8 cellular contexts compared by ENCODE assay signal in the genomic region with DNA sequence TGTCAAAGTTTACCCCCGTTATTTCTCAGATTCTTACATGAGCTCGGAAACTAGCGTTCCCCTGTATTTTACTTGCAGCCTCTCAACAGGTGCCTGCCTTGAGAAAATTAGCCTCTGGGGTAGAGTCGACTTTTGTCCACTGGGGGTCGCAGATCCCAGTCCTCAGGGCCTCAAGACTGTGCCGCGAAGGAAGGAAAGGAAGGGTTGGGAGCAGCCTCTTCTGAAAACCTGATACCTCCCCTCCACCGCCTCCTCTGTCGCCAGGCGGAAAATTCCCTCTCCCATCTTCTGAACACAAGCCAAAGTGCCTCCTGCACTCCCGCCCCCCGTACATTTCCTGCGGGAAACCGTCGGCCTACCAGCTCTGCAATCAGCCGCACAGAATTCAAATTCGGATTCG. TPM values are rescaled to one million over a fixed set of nuclear protein-coding genes. Genes with fewer than 3 reads are reported as not detected.
DNase-seq lines count a peak whose midpoint lies in the region; ATAC-seq and TF ChIP-seq lines count a peak whose summit lies in the region.

No MANE protein-coding gene starts in this region.

- peaks cover 8% of the 10 kb centered on the region for H3K36me3 Mint-ChIP-seq in activated naive CD4-positive, alpha-beta T cell treated with anti-CD3 and anti-CD28 coated beads for 36 hours (ENCODE audit: low read depth)

- in situ Hi-C loops in IMR-90 (cut with MboI; ENCODE audit: low sequenced_read_pairs) = loop anchor here (5.0 kb wide), 1 partner anchor 71 kb away; no protein-coding TSS in a partner anchor

- no peak for TF ChIP-seq POLR2A in IMR-90 (IDR thresholded peaks at IDR 0.05; ENCODE audit: low read depth, low read length)

- dilution Hi-C loops in IMR-90 (cut with HindIII; ENCODE audit: low sequenced_read_pairs, unreplicated experiment) = no loop called here

- no peak overlapping the region for H2BK15ac ChIP-seq in IMR-90 (ENCODE audit: low read depth, low read length)

- H3K79me2 ChIP-seq in OCI-LY3 (ENCODE audit: low read length) = no peaks in the 10 kb centered on the region

- no peak overlapping the region for H3K18ac ChIP-seq in IMR-90 (ENCODE audit: low read depth, low read length)

- no peak overlapping the region for H4K91ac ChIP-seq in IMR-90 (ENCODE audit: insufficient read depth, low read depth, low read length)

- H2BK5ac ChIP-seq in IMR-90 (ENCODE audit: low read depth, low read length, poor library complexity, severe bottlenecking) = no peak overlapping the region

- H2AK9ac ChIP-seq in IMR-90 (replicated peaks; ENCODE audit: low read depth, low read length, poor library complexity) = no peak overlapping the region

- H3K9me3 ChIP-seq in IMR-90 (ENCODE audit: control insufficient read depth, insufficient read depth, low read length) (no peaks in the 10 kb centered on the region), OCI-LY3 (ENCODE audit: insufficient read depth, low read length) (no peaks in the 10 kb centered on the region), upper lobe of right lung (no peaks in the 10 kb centered on the region)

- H3K36me3 ChIP-seq in IMR-90 (ENCODE audit: control insufficient read depth, insufficient read depth, low read length) = no peaks in the 10 kb centered on the region
- H3K36me3 ChIP-seq in OCI-LY3 (replicated peaks; ENCODE audit: low read depth, low read length) = no peaks in the 10 kb centered on the region
- H3K36me3 ChIP-seq in upper lobe of right lung = no peaks in the 10 kb centered on the region

- intact Hi-C loops in IMR-90 (cut with micrococcal nuclease) (loop anchor here (1.0 to 5.0 kb wide), 2 partner anchors 73 to 231 kb away; partner anchors contain the start of gene MORF4L2), upper lobe of right lung (cut with DNase I) (no loop called here)
- intact Hi-C loops in activated naive CD4-positive, alpha-beta T cell treated with anti-CD3 and anti-CD28 coated beads for 36 hours (cut with micrococcal nuclease) = loop anchor here (1.0 to 5.0 kb wide), 6 partner anchors 14 to 289 kb away; partner anchors contain the start of genes SLC25A53, TCEAL1 and ZCCHC18

- H3K9me3 Mint-ChIP-seq in activated naive CD4-positive, alpha-beta T cell treated with anti-CD3 and anti-CD28 coated beads for 36 hours = no peaks in the 10 kb centered on the region

- peak; percentile 22; the same call in 1 of the 2 replicates for TF ChIP-seq RAD21 in IMR-90 (IDR thresholded peaks at IDR 0.05; ENCODE audit: low read length)

- no CpG with 5 or more reads among the region's 18 CpGs for WGBS in IMR-90 (ENCODE audit: extremely low coverage in 2 of 2, insufficient read length in 1 of 2), 2 experiments

- H2BK120ac ChIP-seq in IMR-90 (ENCODE audit: low read depth, low read length) = no peak overlapping the region

- DNase-seq in AML-193 (lab: John Stamatoyannopoulos, UW) (peak; percentile 5 to 17), IMR-90 (peak; percentile 68), globus pallidus (ENCODE audit: low spot score) (peak; percentile 42), nucleus accumbens (lab: John Stamatoyannopoulos, UW) (peak in 43 of 56 donors; percentile 0 to 61 (median 16)), upper lobe of right lung (no peak)
- DNase-seq in activated naive CD4-positive, alpha-beta T cell treated with anti-CD3 and anti-CD28 coated beads for 36 hours = peak; percentile 67

- H3K4me2 ChIP-seq in IMR-90 (ENCODE audit: low read depth, low read length) (peak overlapping the region; percentile 91), OCI-LY3 (ENCODE audit: low read length) (peak overlapping the region; percentile 79)

- no peak overlapping the region for H3K14ac ChIP-seq in IMR-90 (replicated peaks; ENCODE audit: low read depth, low read length)

- H2AK5ac ChIP-seq in IMR-90 (ENCODE audit: low read depth, low read length) = no peak overlapping the region

- H3K4me3 Mint-ChIP-seq in activated naive CD4-positive, alpha-beta T cell treated with anti-CD3 and anti-CD28 coated beads for 36 hours = peak overlapping the region; percentile 86

- CTCF ChIA-PET in IMR-90 (lab: Yijun Ruan, JAX) = interaction anchor here (2.2 kb wide), 1 partner anchor 15 kb away, joined by 11 read pairs; no protein-coding TSS in a partner anchor
- CTCF ChIA-PET in activated naive CD4-positive, alpha-beta T cell treated with anti-CD3 and anti-CD28 coated beads for 36 hours (lab: Charles Lee) = interaction anchor here (0.6 to 3.6 kb wide), 5 partner anchors 10 to 224 kb away, joined by 3 to 15 read pairs (median 4); no protein-coding TSS in a partner anchor

- H2AFZ ChIP-seq in IMR-90 (replicated peaks; ENCODE audit: low read length, poor library complexity) = peak overlapping the region; percentile 87
- peak overlapping the region; percentile 81; the same call in 1 of the 2 replicates for H2AFZ ChIP-seq in OCI-LY3 (ENCODE audit: low read depth, low read length)

- no peak overlapping the region for H3K4ac ChIP-seq in IMR-90 (ENCODE audit: low read depth, low read length)

- TF ChIP-seq CTCF in IMR-90 (conservative IDR thresholded peaks at IDR 0.05; ENCODE audit: low read depth, low read length) = peak; percentile 56
- TF ChIP-seq CTCF in OCI-LY3 (IDR thresholded peaks at IDR 0.05; ENCODE audit: low read depth, low read length) = peak; percentile 58
- TF ChIP-seq CTCF in upper lobe of right lung (IDR thresholded peaks at IDR 0.05) = peak; percentile 52

- peaks cover 12% of the 10 kb centered on the region for H3K4me1 Mint-ChIP-seq in activated naive CD4-positive, alpha-beta T cell treated with anti-CD3 and anti-CD28 coated beads for 36 hours (ENCODE audit: low read depth)

- H3K27ac ChIP-seq in IMR-90 (ENCODE audit: insufficient read depth, low read length) = no peak overlapping the region; the same call in 1 of the 2 replicates
- H3K27ac ChIP-seq in OCI-LY3 (ENCODE audit: low read length) = peak overlapping the region; percentile 56
- H3K27ac ChIP-seq in upper lobe of right lung = no peak overlapping the region

- H3K27ac Mint-ChIP-seq in activated naive CD4-positive, alpha-beta T cell treated with anti-CD3 and anti-CD28 coated beads for 36 hours = peak overlapping the region; percentile 90

- no peaks in the 10 kb centered on the region for H3K4me1 ChIP-seq in IMR-90 (ENCODE audit: control insufficient read depth, insufficient read depth, low read length)
- peaks cover 12% of the 10 kb centered on the region; the same call in 1 of the 2 replicates for H3K4me1 ChIP-seq in OCI-LY3 (ENCODE audit: low read length)
- H3K4me1 ChIP-seq in upper lobe of right lung = no peaks in the 10 kb centered on the region

- POLR2A ChIA-PET in IMR-90 (lab: Charles Lee; ENCODE audit: unreplicated experiment) = no interaction called here

- H3K23ac ChIP-seq in IMR-90 (ENCODE audit: low read depth, low read length) = no peak overlapping the region

- H3K27me3 Mint-ChIP-seq in activated naive CD4-positive, alpha-beta T cell treated with anti-CD3 and anti-CD28 coated beads for 36 hours (ENCODE audit: low read depth) = no peaks in the 10 kb centered on the region

- no peaks in the 10 kb centered on the region; the same call in 1 of the 2 replicates for H3K9me1 ChIP-seq in IMR-90 (ENCODE audit: insufficient read depth, low read length)

- H3K4me3 ChIP-seq in IMR-90 (ENCODE audit: insufficient read depth, low read depth, low read length) (peak overlapping the region; percentile 63), OCI-LY3 (ENCODE audit: low read length) (peak overlapping the region; percentile 88), upper lobe of right lung (peak overlapping the region; percentile 59)

- peak overlapping the region; percentile 68 for H3K9ac ChIP-seq in IMR-90 (ENCODE audit: low read depth, low read length)
- H3K9ac ChIP-seq in OCI-LY3 (ENCODE audit: low read length) = peak overlapping the region; percentile 76

- no peak overlapping the region for H2BK20ac ChIP-seq in IMR-90 (ENCODE audit: low read depth, low read length)

- H3K27me3 ChIP-seq in IMR-90 (ENCODE audit: control insufficient read depth, insufficient read depth, low read length) (peaks cover 2% of the 10 kb centered on the region; the same call in 1 of the 2 replicates), OCI-LY3 (ENCODE audit: low read depth, low read length) (no peaks in the 10 kb centered on the region), upper lobe of right lung (no peaks in the 10 kb centered on the region)

- no peak overlapping the region for H3K56ac ChIP-seq in IMR-90 (ENCODE audit: extremely low read depth, insufficient read depth, low read length)

- H4K8ac ChIP-seq in IMR-90 (ENCODE audit: low read depth in 2 of 2, low read length in 2 of 2) = peak overlapping the region in 1 of 2 experiments; percentile 71; a peak in 1 of 4 replicates

- no peaks in the 10 kb centered on the region; a peak in 1 of 4 replicates for H3K79me1 ChIP-seq in IMR-90 (ENCODE audit: low read depth in 1 of 2, low read length in 2 of 2)

- no TSS peak for BruUV-seq in IMR-90 (replicated peaks; lab: Mats Ljungman, UMichigan)

- H4K20me1 ChIP-seq in IMR-90 (ENCODE audit: insufficient read depth, low read length) (no peaks in the 10 kb centered on the region), OCI-LY3 (ENCODE audit: insufficient read depth, low read length) (no peaks in the 10 kb centered on the region)

- no peak overlapping the region for H4K5ac ChIP-seq in IMR-90 (ENCODE audit: low read depth, low read length)

- ATAC-seq in GM19023 (IDR thresholded peaks at IDR 0.05; ENCODE audit: unreplicated experiment) = peak; percentile 35
- ATAC-seq in IMR-90 (ENCODE audit: low read depth) = peak; percentile 70
- peak; percentile 80 for ATAC-seq in upper lobe of right lung

TF ChIP-seq in IMR-90, 13 proteins besides CTCF, POLR2A, EP300 and RAD21:
- TF ChIP-seq MAZ (IDR thresholded peaks at IDR 0.05; ENCODE audit: borderline replicate concordance, low read depth, low read length) (no peak), BHLHE40 (IDR thresholded peaks at IDR 0.05; ENCODE audit: low read depth, low read length) (no peak), SMC3 (IDR thresholded peaks at IDR 0.05; ENCODE audit: low read depth, low read length) (peak; percentile 25; the same call in 1 of the 2 replicates)

RNA-seq across cellular contexts. Expression of gene TMSB15B, which starts 44.4 kb away (rescaled TPM):
- total RNA-seq in IMR-90 (2012; rRNA removed) (5.6 and 7.9 TPM in 2 replicates), upper lobe of right lung (1.6 TPM)
- polyA plus RNA-seq in IMR-90 (2012; rRNA removed) = 9.0 and 9.9 TPM in 2 replicates
- polyA plus RNA-seq in IMR-90 (2012; cell fraction: cytosol; rRNA removed) = 1.6 and 1.8 TPM in 2 replicates
- 3.9 and 11.9 TPM in 2 replicates for polyA plus RNA-seq in IMR-90 (2012; cell fraction: nucleus; rRNA removed; ENCODE audit: low replicate concordance)
- 1 to 10 TPM; 7.2 to 8.6 TPM for total RNA-seq in activated naive CD4-positive, alpha-beta T cell treated with anti-CD3 and anti-CD28 coated beads for 36 hours
